Comparison of ENCODE assay signal across 33 cellular contexts in the genomic region with DNA sequence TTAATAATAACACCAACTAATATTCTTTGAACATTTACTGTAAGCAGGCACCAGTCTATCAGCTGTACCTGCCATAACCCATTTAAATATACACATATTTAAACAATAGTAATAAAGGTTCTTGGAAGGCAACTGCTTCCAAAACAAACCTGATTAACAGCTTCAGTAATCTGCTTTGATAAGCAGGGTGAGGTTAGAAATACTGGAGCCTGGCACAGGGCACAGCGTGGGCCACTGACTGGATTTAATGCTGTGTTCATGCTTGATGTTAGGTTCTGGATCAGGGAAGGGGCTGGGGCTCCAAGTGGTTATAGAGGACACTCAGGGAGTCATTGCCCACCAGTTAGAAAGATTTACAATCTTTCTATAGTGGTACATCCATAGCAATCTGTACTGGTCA. TPM values are rescaled to one million over a fixed set of nuclear protein-coding genes. Genes with fewer than 3 reads are reported as not detected.
"Had no signal": no experiment of that assay in that cellular context is flagged by ENCODE, and none has a peak within 500 bp of the region (broad histone marks: within the 10 kb centered on the region; RNA-seq: fewer than 3 reads in every experiment).

No MANE protein-coding gene starts in this region.

- H3K4me1 ChIP-seq: colonic mucosa, esophagus squamous epithelium, gastrocnemius medialis, left lung, lower lobe of right lung had no signal

- DNase-seq: colonic mucosa; cortex of kidney; effector CD8-positive, alpha-beta T cell; effector memory CD8-positive, alpha-beta T cell; endodermal cell; erythroblast; esophagus squamous epithelium; foreskin fibroblast; foreskin melanocyte; gastrocnemius medialis; glutamatergic neuron; head of caudate nucleus; heart right ventricle; hippocampal formation; left cardiac atrium; left lung; left ventricle myocardium superior; lower lobe of right lung; mesenchymal stem cell; mucosa of descending colon had no signal

- H3K36me3 ChIP-seq: colonic mucosa, esophagus squamous epithelium, gastrocnemius medialis, heart right ventricle, left lung, lower lobe of right lung had no signal

- H3K9me3 ChIP-seq: colonic mucosa, esophagus squamous epithelium, gastrocnemius medialis, heart right ventricle, left lung, lower lobe of right lung, mucosa of descending colon had no signal

- ATAC-seq: effector memory CD8-positive, alpha-beta T cell; esophagus mucosa; gastrocnemius medialis; heart right ventricle; left cardiac atrium; left lung; left ventricle myocardium superior; lower lobe of right lung; mucosa of descending colon had no signal

- H3K4me3 ChIP-seq: colonic mucosa, esophagus squamous epithelium, gastrocnemius medialis, heart right ventricle, left lung, lower lobe of right lung, mucosa of descending colon had no signal

- H3K27me3 ChIP-seq: colonic mucosa had no signal

- FAIRE-seq: endometrium, islet of Langerhans, keratinocyte had no signal

- H3K27ac ChIP-seq: colonic mucosa, epithelial cell of prostate, esophagus squamous epithelium, gastrocnemius medialis, heart right ventricle, left lung, lower lobe of right lung had no signal

RNA-seq across cellular contexts. Expression of gene C10orf120, which starts 10.9 kb away (rescaled TPM):
- total RNA-seq: colonic mucosa, dermis microvascular lymphatic vessel endothelial cell, endodermal cell, esophagus mucosa, esophagus squamous epithelium, gastrocnemius medialis, glomerular endothelial cell, heart right ventricle, kidney epithelial cell, left cardiac atrium, left lung, left ventricle myocardium superior, lower leg skin, lower lobe of right lung, lung microvascular endothelial cell, mesenteric fat pad, mesothelial cell of epicardium, mucosa of descending colon, myocyte had no signal
- polyA plus RNA-seq: heart right ventricle, keratinocyte had no signal
